In genomic region chr17:70054961-70055360, GRCh38 we compare ENCODE assay signal across 28 cellular contexts. TPM values are rescaled to one million over a fixed set of nuclear protein-coding genes. Genes with fewer than 3 reads are reported as not detected.
"Had no signal": no experiment of that assay in that cellular context is flagged by ENCODE, and none has a peak within 500 bp of the region (broad histone marks: within the 10 kb centered on the region; RNA-seq: fewer than 3 reads in every experiment).

No MANE protein-coding gene starts in this region.

- H3K4me1 ChIP-seq: ascending aorta, lower lobe of right lung, right lobe of liver, suprapubic skin, uterus had no signal

- ATAC-seq: naive thymus-derived CD8-positive, alpha-beta T cell; right lobe of liver; stimulated activated effector memory CD8-positive, alpha-beta T cell treated with anti-CD3 and anti-CD28 coated beads, Interleukin-12 subunit alpha, Interleukin-12 subunit beta, amount 100 ng/mL, for 72 hours; stimulated activated naive CD8-positive, alpha-beta T cell treated with anti-CD3 and anti-CD28 coated beads, Interleukin-15, amount 100 ng/mL, for 72 hours had no signal

- H3K9me3 ChIP-seq: adrenal gland, ascending aorta, lower lobe of right lung, right lobe of liver, suprapubic skin, tibial nerve, uterus had no signal

- H3K27me3 ChIP-seq: adrenal gland, ascending aorta, right lobe of liver, suprapubic skin, tibial nerve, uterus had no signal

- H3K27ac Mint-ChIP-seq: activated naive CD8-positive, alpha-beta T cell; activated T-cell treated with anti-CD3 and anti-CD28 coated beads, Interleukin-2, amount 50 U/mL, for 24 hours; activated T-helper 2 cell treated with anti-CD3 and anti-CD28 coated beads, Interferon-gamma antibody, Interleukin-2, Interleukin-4, amounts not matched to agents 10 μg/mL and 5 μg/mL and 100 μg/mL, durations not matched to agents 14 hours and 24 hours and 36 hours; naive thymus-derived CD8-positive, alpha-beta T cell; stimulated activated effector memory CD8-positive, alpha-beta T cell treated with anti-CD3 and anti-CD28 coated beads, Interleukin-12 subunit alpha, Interleukin-12 subunit beta, amount 100 ng/mL, for 72 hours; stimulated activated naive CD8-positive, alpha-beta T cell treated with anti-CD3 and anti-CD28 coated beads, Interleukin-15, amount 100 ng/mL, for 72 hours had no signal

- DNase-seq: activated CD4-positive, alpha-beta T cell treated with anti-CD3 and anti-CD28 coated beads for 1 hour; activated CD4-positive, alpha-beta T cell treated with anti-CD3 and anti-CD28 coated beads, Interleukin-2, amount 50 U/mL, for 1 hour; activated naive CD4-positive, alpha-beta T cell; activated T-cell treated with anti-CD3 and anti-CD28 coated beads, Interleukin-2, amount 50 U/mL, for 24 hours; adrenal gland; central memory CD4-positive, alpha-beta T cell; dermis blood vessel endothelial cell; effector CD8-positive, alpha-beta T cell; foreskin melanocyte; hypothalamus; islet precursor cell; lower lobe of right lung; naive thymus-derived CD8-positive, alpha-beta T cell; right lobe of liver; stimulated activated CD4-positive, alpha-beta T cell treated with anti-CD3 and anti-CD28 coated beads, Interleukin-1b, Interleukin-23, amount 100 ng/mL, for 48 hours; stimulated activated naive CD8-positive, alpha-beta T cell treated with anti-CD3 and anti-CD28 coated beads, Interleukin-15, amount 100 ng/mL, for 72 hours; T-helper 1 cell; uterus; WERI-Rb-1 had no signal

- H3K36me3 Mint-ChIP-seq: activated naive CD8-positive, alpha-beta T cell; naive thymus-derived CD8-positive, alpha-beta T cell; stimulated activated effector memory CD8-positive, alpha-beta T cell treated with anti-CD3 and anti-CD28 coated beads, Interleukin-12 subunit alpha, Interleukin-12 subunit beta, amount 100 ng/mL, for 72 hours had no signal

- H3K9me3 Mint-ChIP-seq: activated T-cell treated with anti-CD3 and anti-CD28 coated beads, Interleukin-2, amount 50 U/mL, for 24 hours; naive thymus-derived CD8-positive, alpha-beta T cell; stimulated activated effector memory CD8-positive, alpha-beta T cell treated with anti-CD3 and anti-CD28 coated beads, Interleukin-12 subunit alpha, Interleukin-12 subunit beta, amount 100 ng/mL, for 72 hours; stimulated activated naive CD8-positive, alpha-beta T cell treated with anti-CD3 and anti-CD28 coated beads, Interleukin-15, amount 100 ng/mL, for 72 hours had no signal

- H3K27me3 Mint-ChIP-seq: activated naive CD8-positive, alpha-beta T cell; activated T-cell treated with anti-CD3 and anti-CD28 coated beads, Interleukin-2, amount 50 U/mL, for 24 hours had no signal

- H3K4me1 Mint-ChIP-seq: naive thymus-derived CD8-positive, alpha-beta T cell; stimulated activated effector memory CD8-positive, alpha-beta T cell treated with anti-CD3 and anti-CD28 coated beads, Interleukin-12 subunit alpha, Interleukin-12 subunit beta, amount 100 ng/mL, for 72 hours; stimulated activated naive CD8-positive, alpha-beta T cell treated with anti-CD3 and anti-CD28 coated beads, Interleukin-15, amount 100 ng/mL, for 72 hours had no signal

- H3K27ac ChIP-seq: adrenal gland, ascending aorta, lower lobe of right lung, right lobe of liver, skin epidermis, suprapubic skin, uterus, WERI-Rb-1 had no signal

- H3K36me3 ChIP-seq: adrenal gland, ascending aorta, lower lobe of right lung, right lobe of liver, suprapubic skin, tibial nerve, uterus, WERI-Rb-1 had no signal

- FAIRE-seq: TTC549 had no signal

- H3K4me3 Mint-ChIP-seq: activated naive CD8-positive, alpha-beta T cell; activated T-cell treated with anti-CD3 and anti-CD28 coated beads, Interleukin-2, amount 50 U/mL, for 24 hours; naive thymus-derived CD8-positive, alpha-beta T cell; stimulated activated effector memory CD8-positive, alpha-beta T cell treated with anti-CD3 and anti-CD28 coated beads, Interleukin-12 subunit alpha, Interleukin-12 subunit beta, amount 100 ng/mL, for 72 hours; stimulated activated naive CD8-positive, alpha-beta T cell treated with anti-CD3 and anti-CD28 coated beads, Interleukin-15, amount 100 ng/mL, for 72 hours had no signal

- H3K4me3 ChIP-seq: adrenal gland, ascending aorta, lower lobe of right lung, right lobe of liver, skin epidermis, suprapubic skin, uterus had no signal

RNA-seq across cellular contexts. Expression of gene KCNJ16, which starts 20.1 kb away (rescaled TPM):
- total RNA-seq: activated T-helper 2 cell treated with anti-CD3 and anti-CD28 coated beads, Interferon-gamma antibody, Interleukin-2, Interleukin-4, amounts not matched to agents 10 μg/mL and 5 μg/mL and 100 μg/mL, durations not matched to agents 14 hours and 24 hours and 36 hours; ascending aorta; mesenteric fat pad; naive thymus-derived CD8-positive, alpha-beta T cell; suprapubic skin had no signal
